ENCODE assay signal across 8 cellular contexts in the genomic region with DNA sequence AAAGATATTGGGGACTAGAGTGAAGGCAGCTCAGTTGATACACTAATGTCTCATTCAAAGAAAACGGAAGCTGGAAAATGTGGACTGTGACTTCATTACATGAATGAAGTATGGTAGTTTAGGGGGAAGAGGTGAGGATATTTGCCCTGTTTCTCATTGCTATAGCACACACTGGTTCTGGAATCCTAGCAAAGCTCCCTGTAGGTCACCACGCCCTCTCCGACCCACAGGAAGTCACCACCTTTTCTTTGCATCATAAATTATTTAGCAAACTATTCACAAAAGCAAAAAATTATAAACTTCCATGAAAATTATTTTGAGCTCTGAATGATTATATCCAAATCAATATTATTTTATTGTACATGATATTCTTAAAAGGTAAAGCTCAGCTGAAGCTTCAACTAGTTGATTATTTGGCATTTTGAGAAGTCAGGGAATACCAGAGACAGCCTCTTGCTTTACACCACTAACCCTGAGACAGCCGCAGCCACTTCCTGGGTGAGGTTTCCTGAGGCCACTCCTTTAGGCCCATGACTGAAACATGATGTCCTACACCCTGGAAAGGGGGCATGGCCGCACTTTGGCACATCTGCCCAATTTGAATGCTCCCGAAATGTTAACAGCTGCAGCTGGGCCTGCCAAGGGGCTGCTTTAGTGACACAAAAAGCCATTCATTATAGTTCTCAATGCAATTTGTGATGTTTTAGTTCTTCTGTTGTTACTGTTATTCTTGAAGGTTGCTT. TPM values are rescaled to one million over a fixed set of nuclear protein-coding genes. Genes with fewer than 3 reads are reported as not detected.
DNase-seq lines count a peak whose midpoint lies in the region; ATAC-seq and TF ChIP-seq lines count a peak whose summit lies in the region.

No MANE protein-coding gene starts in this region.

- in situ Hi-C loops in GM13976 (cut with MboI; ENCODE audit: low sequenced_read_pairs, unreplicated experiment): no loop called here

- peaks cover 32% of the 10 kb centered on the region for H3K4me1 Mint-ChIP-seq in activated CD4-positive, alpha-beta T cell treated with anti-CD3 and anti-CD28 coated beads for 36 hours
- H3K4me1 Mint-ChIP-seq in activated CD4-positive, alpha-beta memory T cell treated with anti-CD3 and anti-CD28 coated beads, Interleukin-2, amount 10 ng/mL, durations not matched to agents 7 days and 5 days: peaks cover 44% of the 10 kb centered on the region
- peaks cover 45% of the 10 kb centered on the region for H3K4me1 Mint-ChIP-seq in stimulated activated naive CD8-positive, alpha-beta T cell treated with anti-CD3 and anti-CD28 coated beads, Interleukin-15, amount 100 ng/mL, for 72 hours

- H3K79me2 ChIP-seq in MM.1S (ENCODE audit: low read length): no peaks in the 10 kb centered on the region

- H3K9me3 ChIP-seq in right cardiac atrium (ENCODE audit: control insufficient read depth, low read length): no peaks in the 10 kb centered on the region
- no peaks in the 10 kb centered on the region for H3K9me3 ChIP-seq in MM.1S (replicated peaks; ENCODE audit: insufficient read depth, low read length)

- H3K27ac Mint-ChIP-seq in activated CD4-positive, alpha-beta T cell treated with anti-CD3 and anti-CD28 coated beads for 36 hours: peak overlapping the region; percentile 28
- H3K27ac Mint-ChIP-seq in activated CD4-positive, alpha-beta memory T cell treated with anti-CD3 and anti-CD28 coated beads, Interleukin-2, amount 10 ng/mL, durations not matched to agents 7 days and 5 days: peak overlapping the region; percentile 84
- H3K27ac Mint-ChIP-seq in stimulated activated naive CD8-positive, alpha-beta T cell treated with anti-CD3 and anti-CD28 coated beads, Interleukin-15, amount 100 ng/mL, for 72 hours: no peak overlapping the region

- H3K9me3 Mint-ChIP-seq in activated CD4-positive, alpha-beta T cell treated with anti-CD3 and anti-CD28 coated beads for 36 hours (ENCODE audit: low read depth): peaks cover 7% of the 10 kb centered on the region
- peaks cover 16% of the 10 kb centered on the region for H3K9me3 Mint-ChIP-seq in activated CD4-positive, alpha-beta memory T cell treated with anti-CD3 and anti-CD28 coated beads, Interleukin-2, amount 10 ng/mL, durations not matched to agents 7 days and 5 days
- H3K9me3 Mint-ChIP-seq in stimulated activated naive CD8-positive, alpha-beta T cell treated with anti-CD3 and anti-CD28 coated beads, Interleukin-15, amount 100 ng/mL, for 72 hours: peaks cover 8 to 15% of the 10 kb centered on the region in 2 donors

- H2AFZ ChIP-seq in MM.1S (ENCODE audit: low read length): no peak overlapping the region

- TF ChIP-seq CTCF in GM13976 (IDR thresholded peaks at IDR 0.05; ENCODE audit: borderline replicate concordance, control extremely low read depth, extremely low read depth, insufficient read depth, missing control alignments) (no peak), MM.1S (IDR thresholded peaks at IDR 0.05; ENCODE audit: low read length) (no peak)

- H3K9ac ChIP-seq in MM.1S (ENCODE audit: low read length): no peak overlapping the region

- CTCF ChIA-PET in activated CD4-positive, alpha-beta T cell treated with anti-CD3 and anti-CD28 coated beads for 36 hours (lab: Charles Lee): interaction anchor here (0.6 to 1.2 kb wide), 3 partner anchors 20 to 231 kb away, joined by 3 to 4 read pairs (median 3); no protein-coding TSS in a partner anchor
- CTCF ChIA-PET in activated CD4-positive, alpha-beta memory T cell treated with anti-CD3 and anti-CD28 coated beads, Interleukin-2, amount 10 ng/mL, durations not matched to agents 7 days and 5 days (lab: Charles Lee): interaction anchor here (0.8 to 1.2 kb wide), 3 partner anchors 9 to 80 kb away, joined by 3 to 7 read pairs (median 3); no protein-coding TSS in a partner anchor

- H3K27me3 ChIP-seq in right cardiac atrium (ENCODE audit: control insufficient read depth, insufficient read depth): no peaks in the 10 kb centered on the region
- H3K27me3 ChIP-seq in MM.1S (replicated peaks; ENCODE audit: insufficient read depth, low read length): no peaks in the 10 kb centered on the region

- peak; percentile 58 for ATAC-seq in activated CD4-positive, alpha-beta T cell treated with anti-CD3 and anti-CD28 coated beads for 36 hours
- peak; percentile 59 for ATAC-seq in right cardiac atrium
- ATAC-seq in stimulated activated naive CD8-positive, alpha-beta T cell treated with anti-CD3 and anti-CD28 coated beads, Interleukin-15, amount 100 ng/mL, for 72 hours: peak; percentile 81
- no peak for ATAC-seq in GM19035 (IDR thresholded peaks at IDR 0.05; ENCODE audit: unreplicated experiment)

- H3K4me3 ChIP-seq in right cardiac atrium (ENCODE audit: low read length): no peak overlapping the region
- H3K4me3 ChIP-seq in MM.1S (ENCODE audit: low read length): no peak overlapping the region

- H3K27me3 Mint-ChIP-seq in activated CD4-positive, alpha-beta T cell treated with anti-CD3 and anti-CD28 coated beads for 36 hours: no peaks in the 10 kb centered on the region
- H3K27me3 Mint-ChIP-seq in activated CD4-positive, alpha-beta memory T cell treated with anti-CD3 and anti-CD28 coated beads, Interleukin-2, amount 10 ng/mL, durations not matched to agents 7 days and 5 days: peaks cover under 1% of the 10 kb centered on the region
- no peaks in the 10 kb centered on the region for H3K27me3 Mint-ChIP-seq in stimulated activated naive CD8-positive, alpha-beta T cell treated with anti-CD3 and anti-CD28 coated beads, Interleukin-15, amount 100 ng/mL, for 72 hours

- no peaks in the 10 kb centered on the region for H4K20me1 ChIP-seq in MM.1S (ENCODE audit: insufficient read depth, low read length)

- no peaks in the 10 kb centered on the region for H3K36me3 Mint-ChIP-seq in activated CD4-positive, alpha-beta T cell treated with anti-CD3 and anti-CD28 coated beads for 36 hours (ENCODE audit: low read depth)
- peaks cover 37% of the 10 kb centered on the region for H3K36me3 Mint-ChIP-seq in activated CD4-positive, alpha-beta memory T cell treated with anti-CD3 and anti-CD28 coated beads, Interleukin-2, amount 10 ng/mL, durations not matched to agents 7 days and 5 days (ENCODE audit: low read depth)

- H3K4me1 ChIP-seq in right cardiac atrium (ENCODE audit: control insufficient read depth, insufficient read depth, low read length): no peaks in the 10 kb centered on the region
- no peaks in the 10 kb centered on the region for H3K4me1 ChIP-seq in MM.1S (ENCODE audit: low read length)

- 64% methylated on average over 6 of the region's 6 CpGs for WGBS in right cardiac atrium

- peak; percentile 43 for DNase-seq in activated CD4-positive, alpha-beta T cell treated with anti-CD3 and anti-CD28 coated beads for 36 hours
- no peak for DNase-seq in activated CD4-positive, alpha-beta T cell treated with anti-CD3 and anti-CD28 coated beads for 1 hour
- peak; percentile 79 for DNase-seq in activated CD4-positive, alpha-beta memory T cell treated with anti-CD3 and anti-CD28 coated beads, Interleukin-2, amount 10 ng/mL, durations not matched to agents 7 days and 5 days
- DNase-seq in right cardiac atrium (peak; percentile 35 to 78 (median 61)), GM13976 (ENCODE audit: low spot score) (no peak), MM.1S (no peak)
- peak; percentile 11 to 45 for DNase-seq in stimulated activated naive CD8-positive, alpha-beta T cell treated with anti-CD3 and anti-CD28 coated beads, Interleukin-15, amount 100 ng/mL, for 72 hours

- intact Hi-C loops in activated CD4-positive, alpha-beta T cell treated with anti-CD3 and anti-CD28 coated beads for 36 hours (cut with DNase I, micrococcal nuclease): no loop called here
- intact Hi-C loops in right cardiac atrium (cut with DNase I): no loop called here

- H3K4me2 ChIP-seq in MM.1S (ENCODE audit: low read depth, low read length): no peak overlapping the region

- POLR2A ChIA-PET in activated CD4-positive, alpha-beta T cell treated with anti-CD3 and anti-CD28 coated beads for 36 hours (lab: Charles Lee): interaction anchor here (0.6 kb wide), 1 partner anchor 64 kb away, joined by 3 read pairs; no protein-coding TSS in a partner anchor
- POLR2A ChIA-PET in activated CD4-positive, alpha-beta memory T cell treated with anti-CD3 and anti-CD28 coated beads, Interleukin-2, amount 10 ng/mL, durations not matched to agents 7 days and 5 days (lab: Charles Lee): interaction anchor here (0.6 to 4.3 kb wide), 12 partner anchors 9 to 267 kb away, joined by 3 to 46 read pairs (median 4); partner anchors contain the start of gene INTS6

- no peak overlapping the region for H3K4me3 Mint-ChIP-seq in activated CD4-positive, alpha-beta T cell treated with anti-CD3 and anti-CD28 coated beads for 36 hours
- peak overlapping the region; percentile 50 for H3K4me3 Mint-ChIP-seq in activated CD4-positive, alpha-beta memory T cell treated with anti-CD3 and anti-CD28 coated beads, Interleukin-2, amount 10 ng/mL, durations not matched to agents 7 days and 5 days
- peak overlapping the region; percentile 4 to 26 for H3K4me3 Mint-ChIP-seq in stimulated activated naive CD8-positive, alpha-beta T cell treated with anti-CD3 and anti-CD28 coated beads, Interleukin-15, amount 100 ng/mL, for 72 hours

- H3K27ac ChIP-seq in right cardiac atrium (ENCODE audit: low read length): no peak overlapping the region
- no peak overlapping the region for H3K27ac ChIP-seq in MM.1S (ENCODE audit: low read length)

- H3K36me3 ChIP-seq in MM.1S (replicated peaks; ENCODE audit: insufficient read depth, low read length): no peaks in the 10 kb centered on the region

- no peaks in the 10 kb centered on the region for H3F3A ChIP-seq in MM.1S (ENCODE audit: insufficient read depth, low read length)

- no peaks in the 10 kb centered on the region for H3K9me2 ChIP-seq in MM.1S (replicated peaks; ENCODE audit: insufficient read depth, low read length)

RNA-seq across cellular contexts. Expression of gene WDFY2, which starts 50.0 kb away (rescaled TPM):
- total RNA-seq in activated CD4-positive, alpha-beta T cell treated with anti-CD3 and anti-CD28 coated beads for 36 hours: 1 to 10 TPM; 7.4 to 9.5 TPM
- total RNA-seq in activated CD4-positive, alpha-beta memory T cell treated with anti-CD3 and anti-CD28 coated beads, Interleukin-2, amount 10 ng/mL, durations not matched to agents 7 days and 5 days: 10 to 100 TPM; 12.2 to 14.1 TPM
- 1 to 10 TPM; 4.9 to 7.9 (median 6.4) TPM for total RNA-seq in right cardiac atrium
- 2.6 TPM for polyA plus RNA-seq in right cardiac atrium

Comparison
In these comparisons a context has a peak if more than half of its experiments do, and no peak if none do; other contexts are left out.
1. DNase-seq: peak in activated CD4-positive, alpha-beta T cell treated with anti-CD3 and anti-CD28 coated beads for 36 hours (single experiment), activated CD4-positive, alpha-beta memory T cell treated with anti-CD3 and anti-CD28 coated beads, Interleukin-2, amount 10 ng/mL, durations not matched to agents 7 days and 5 days (single experiment), right cardiac atrium (3 of 3) and stimulated activated naive CD8-positive, alpha-beta T cell treated with anti-CD3 and anti-CD28 coated beads, Interleukin-15, amount 100 ng/mL, for 72 hours (2 of 2); none in activated CD4-positive, alpha-beta T cell treated with anti-CD3 and anti-CD28 coated beads for 1 hour (single experiment), GM13976 (single experiment) and MM.1S (single experiment).
2. H3K27ac Mint-ChIP-seq: peak in activated CD4-positive, alpha-beta T cell treated with anti-CD3 and anti-CD28 coated beads for 36 hours (single experiment) and activated CD4-positive, alpha-beta memory T cell treated with anti-CD3 and anti-CD28 coated beads, Interleukin-2, amount 10 ng/mL, durations not matched to agents 7 days and 5 days (single experiment); none in stimulated activated naive CD8-positive, alpha-beta T cell treated with anti-CD3 and anti-CD28 coated beads, Interleukin-15, amount 100 ng/mL, for 72 hours (0 of 2).